19 cellular contexts compared by ENCODE assay signal in the genomic region with DNA sequence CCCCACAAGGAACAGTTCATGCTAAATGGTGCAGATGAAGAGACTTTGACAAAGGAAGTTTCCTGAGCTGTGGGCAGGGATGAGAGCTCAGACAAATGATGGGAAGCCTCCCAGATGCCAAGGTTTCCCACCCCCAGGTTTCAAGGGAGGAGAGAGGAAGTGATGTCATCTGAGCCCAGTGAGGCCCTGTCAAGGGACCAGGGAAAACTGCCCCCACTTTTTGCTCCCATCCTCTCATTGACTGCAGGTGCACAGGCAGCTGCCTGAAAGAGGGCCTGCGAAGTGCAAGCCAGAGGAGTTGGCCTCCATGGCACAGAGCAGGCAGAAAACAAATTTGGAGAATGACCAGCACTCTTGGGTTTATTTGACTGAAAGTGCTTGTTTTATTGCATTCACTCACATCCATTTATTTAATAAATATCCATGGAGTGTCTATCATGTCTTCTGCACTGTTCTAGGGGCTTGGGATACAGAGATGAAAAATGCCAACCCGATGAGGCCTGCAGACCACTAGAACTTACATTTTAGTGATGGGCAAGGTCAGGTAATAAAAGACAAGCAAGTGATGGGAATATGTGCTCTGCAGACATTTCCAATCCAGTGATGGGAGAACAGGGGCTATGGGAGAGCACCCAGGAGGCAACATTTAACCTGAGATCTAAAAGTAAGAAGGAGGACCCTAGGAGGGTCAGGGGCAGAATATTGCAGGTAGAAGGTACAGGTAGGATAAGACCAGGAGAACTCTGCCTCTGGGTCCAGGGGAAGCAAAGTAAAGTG. TPM values are rescaled to one million over a fixed set of nuclear protein-coding genes. Genes with fewer than 3 reads are reported as not detected.
DNase-seq lines count a peak whose midpoint lies in the region; ATAC-seq and TF ChIP-seq lines count a peak whose summit lies in the region.
"Had no signal": no experiment of that assay in that cellular context is flagged by ENCODE, and none has a peak within 500 bp of the region (broad histone marks: within the 10 kb centered on the region; RNA-seq: fewer than 3 reads in every experiment).

No MANE protein-coding gene starts in this region.

- no peak for TF ChIP-seq CTCF in esophagus muscularis mucosa (IDR thresholded peaks at IDR 0.05)

- H4K20me1 ChIP-seq in BLaER1 treated with 17β-estradiol and CSF1 and Interleukin-3, amounts not matched to agents 10 nM and 100 nM = no peaks in the 10 kb centered on the region

- intact Hi-C loops in esophagus muscularis mucosa (cut with DNase I) = no loop called here

- H3K4me1 ChIP-seq in BLaER1 treated with 17β-estradiol and CSF1 and Interleukin-3, amounts not matched to agents 10 nM and 100 nM = peaks cover 26 to 80% (median 72%) of the 10 kb centered on the region in 10 experiments
- peaks cover 0 to 7% (median 0%) of the 10 kb centered on the region in 4 donors for H3K4me1 ChIP-seq in esophagus muscularis mucosa

- peaks cover 0 to 4% (median 0%) of the 10 kb centered on the region in 11 experiments; a peak in 1 of 22 replicates for H3K27me3 ChIP-seq in BLaER1 treated with 17β-estradiol and CSF1 and Interleukin-3, amounts not matched to agents 10 nM and 100 nM
- no peaks in the 10 kb centered on the region for H3K27me3 ChIP-seq in esophagus muscularis mucosa

- H3K36me3 ChIP-seq in BLaER1 treated with 17β-estradiol and CSF1 and Interleukin-3, amounts not matched to agents 10 nM and 100 nM = no peaks in the 10 kb centered on the region
- H3K36me3 ChIP-seq in esophagus muscularis mucosa = no peaks in the 10 kb centered on the region

- no peak for TF ChIP-seq EP300 in esophagus muscularis mucosa (IDR thresholded peaks at IDR 0.05)

- no peak overlapping the region for H3K4me3 ChIP-seq in BLaER1 treated with 17β-estradiol and CSF1 and Interleukin-3, amounts not matched to agents 10 nM and 100 nM
- H3K4me3 ChIP-seq in esophagus muscularis mucosa = no peak overlapping the region

- no peak for ATAC-seq in GM19035 (IDR thresholded peaks at IDR 0.05; ENCODE audit: unreplicated experiment)
- ATAC-seq: CD8-positive, alpha-beta T cell; Panc1; Right ventricle myocardium inferior had no signal

- H3K27ac ChIP-seq in BLaER1 treated with 17β-estradiol and CSF1 and Interleukin-3, amounts not matched to agents 10 nM and 100 nM = peak overlapping the region in 1 of 11 experiments; percentile 14; a peak in 1 of 22 replicates
- H3K27ac ChIP-seq in esophagus muscularis mucosa (replicated peaks in 1 of 4) = no peak overlapping the region
- H3K27ac ChIP-seq in substantia nigra (ENCODE audit: low read depth, low read length, poor library complexity, severe bottlenecking) = no peak overlapping the region
- H3K27ac ChIP-seq: HL-60 had no signal

- peak; percentile 61 for DNase-seq in DMS53 (lab: John Stamatoyannopoulos, UW)
- peak; percentile 38 for DNase-seq in RPMI8226
- peak; percentile 64 for DNase-seq in esophagus muscularis mucosa (ENCODE audit: extremely low spot score)
- DNase-seq in substantia nigra (lab: John Stamatoyannopoulos, UW) = no peak
- no peak for DNase-seq in GM19240 (ENCODE audit: insufficient read length, low spot score)
- DNase-seq in activated CD4-positive, alpha-beta T cell treated with anti-CD3 and anti-CD28 coated beads, Interleukin-2, amount 50 U/mL, for 48 hours = no peak
- DNase-seq: CD8-positive, alpha-beta T cell; GOT3; KG1; NCI-H1092; NCI-H146; NCI-H2171; NCI-H446; NCI-H82 had no signal

- TF ChIP-seq POLR2A in esophagus muscularis mucosa (IDR thresholded peaks at IDR 0.05; ENCODE audit: low read depth) = no peak

- no peak overlapping the region for H3K9ac ChIP-seq in BLaER1 treated with 17β-estradiol and CSF1 and Interleukin-3, amounts not matched to agents 10 nM and 100 nM

- H3K4me2 ChIP-seq in BLaER1 treated with 17β-estradiol and CSF1 and Interleukin-3, amounts not matched to agents 10 nM and 100 nM = peak overlapping the region in 9 of 11 experiments; percentile 24 to 88 (median 71); a peak in 17 of 22 replicates

- peaks cover 0 to 15% (median 9%) of the 10 kb centered on the region in 11 experiments; a peak in 9 of 22 replicates for H3K9me3 ChIP-seq in BLaER1 treated with 17β-estradiol and CSF1 and Interleukin-3, amounts not matched to agents 10 nM and 100 nM (replicated peaks in 1 of 11)
- H3K9me3 ChIP-seq in esophagus muscularis mucosa = no peaks in the 10 kb centered on the region

- WGBS in esophagus muscularis mucosa = 88% methylated on average over 2 of the region's 2 CpGs

RNA-seq across cellular contexts. Expression of gene ETS2, which starts 52.9 kb away (rescaled TPM):
- total RNA-seq in esophagus muscularis mucosa = 100 to 1,000 TPM in 1 of 4 donors, 10 to 100 TPM in 3; 31.1 to 175 (median 63.8) TPM

Comparison
In these comparisons a context has a peak if more than half of its experiments do, and no peak if none do; other contexts are left out.
1. DNase-seq: peak in DMS53 (single experiment), RPMI8226 (single experiment) and esophagus muscularis mucosa (single experiment); none in substantia nigra (0 of 49), GM19240 (single experiment) and activated CD4-positive, alpha-beta T cell treated with anti-CD3 and anti-CD28 coated beads, Interleukin-2, amount 50 U/mL, for 48 hours (0 of 2).